ENCODE assay signal across 17 cellular contexts in the genomic region with DNA sequence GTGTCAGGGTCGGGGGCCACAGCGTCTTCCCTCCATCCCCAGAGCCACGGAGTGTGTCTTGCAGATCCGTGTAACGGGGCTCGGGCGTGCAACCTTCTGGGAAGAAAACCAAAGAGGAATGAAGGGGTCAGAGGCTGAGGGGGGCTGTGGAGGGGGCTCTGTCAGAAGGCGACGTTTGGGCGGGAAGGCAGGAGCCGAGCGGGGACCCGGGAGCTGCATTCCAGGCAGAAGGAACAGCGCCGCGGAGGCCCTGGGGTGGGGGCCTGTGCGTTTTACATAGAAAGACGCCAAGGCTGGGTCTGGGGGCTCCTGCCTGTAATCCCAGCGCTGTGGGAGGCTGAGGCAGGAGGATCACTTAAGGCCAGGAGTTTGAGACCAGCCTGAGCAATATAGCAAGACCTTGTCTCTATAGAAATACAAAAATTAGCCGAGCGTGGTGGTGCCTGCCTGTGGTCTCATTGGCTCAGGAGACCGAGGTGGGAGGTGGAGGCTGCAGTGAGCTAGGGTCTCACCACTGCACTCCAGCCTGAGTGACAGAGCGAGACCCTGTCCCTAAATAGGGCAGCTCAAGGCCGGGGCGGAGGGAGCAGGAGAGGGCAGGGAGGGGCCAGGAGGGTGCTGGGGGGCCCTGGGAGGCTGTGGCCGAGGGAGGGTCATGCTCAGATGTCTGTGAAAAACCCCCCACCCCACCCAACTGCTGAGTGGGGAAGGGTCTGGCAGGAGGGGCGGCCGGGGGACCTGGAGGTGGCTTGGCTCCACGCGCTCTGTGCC. TPM values are rescaled to one million over a fixed set of nuclear protein-coding genes. Genes with fewer than 3 reads are reported as not detected.
DNase-seq lines count a peak whose midpoint lies in the region; ATAC-seq and TF ChIP-seq lines count a peak whose summit lies in the region.
"Had no signal": no experiment of that assay in that cellular context is flagged by ENCODE, and none has a peak within 500 bp of the region (broad histone marks: within the 10 kb centered on the region; RNA-seq: fewer than 3 reads in every experiment).

No MANE protein-coding gene starts in this region.

- H3K27me3 Mint-ChIP-seq in activated T-cell treated with anti-CD3 and anti-CD28 coated beads, Interleukin-2, amount 50 U/mL, for 4 hours (ENCODE audit: low read depth) = no peaks in the 10 kb centered on the region
- no peaks in the 10 kb centered on the region for H3K27me3 Mint-ChIP-seq in activated T-cell treated with anti-CD3 and anti-CD28 coated beads, Interleukin-2, amount 50 U/mL, for 72 hours (ENCODE audit: low read depth)
- H3K27me3 Mint-ChIP-seq in activated B cell treated with CpG ODN at 0.5 μM for 24 hours = no peaks in the 10 kb centered on the region
- no peaks in the 10 kb centered on the region for H3K27me3 Mint-ChIP-seq in type B pancreatic cell

- H3K4me3 Mint-ChIP-seq in activated T-cell treated with anti-CD3 and anti-CD28 coated beads, Interleukin-2, amount 50 U/mL, for 4 hours = peak overlapping the region; percentile 56
- no peak overlapping the region for H3K4me3 Mint-ChIP-seq in activated T-cell treated with anti-CD3 and anti-CD28 coated beads, Interleukin-2, amount 50 U/mL, for 72 hours
- H3K4me3 Mint-ChIP-seq in activated B cell treated with CpG ODN at 0.5 μM for 24 hours = peak overlapping the region; percentile 60
- peak overlapping the region; percentile 77 for H3K4me3 Mint-ChIP-seq in type B pancreatic cell

- peak overlapping the region; percentile 32 for H2AK5ac ChIP-seq in mesendoderm (ENCODE audit: low read length)

- no peak for ATAC-seq in activated T-cell treated with anti-CD3 and anti-CD28 coated beads, Interleukin-2, amount 50 U/mL, for 4 hours
- no peak for ATAC-seq in activated T-cell treated with anti-CD3 and anti-CD28 coated beads, Interleukin-2, amount 50 U/mL, for 72 hours (replicated peaks in 1 of 2)
- no peak for ATAC-seq in activated B cell treated with CpG ODN at 0.5 μM for 24 hours (ENCODE audit: low read depth)
- no peak for ATAC-seq in GM21723 (IDR thresholded peaks at IDR 0.05; ENCODE audit: unreplicated experiment)
- ATAC-seq in HG03439 (IDR thresholded peaks at IDR 0.05; ENCODE audit: unreplicated experiment) = no peak

- H3K36me3 ChIP-seq in mesendoderm (ENCODE audit: control insufficient read depth, insufficient read depth, low read length) = no peaks in the 10 kb centered on the region
- H3K36me3 ChIP-seq: heart left ventricle, right atrium auricular region, thyroid gland had no signal

- no peak overlapping the region for H2BK15ac ChIP-seq in mesendoderm (replicated peaks; ENCODE audit: low read depth)

- intact Hi-C loops in activated B cell treated with CpG ODN at 0.5 μM for 24 hours (cut with micrococcal nuclease) = no loop called here

- H3K56ac ChIP-seq in mesendoderm (ENCODE audit: low read length) = peak overlapping the region; percentile 89

- no peaks in the 10 kb centered on the region for H3K36me3 Mint-ChIP-seq in activated T-cell treated with anti-CD3 and anti-CD28 coated beads, Interleukin-2, amount 50 U/mL, for 4 hours (ENCODE audit: insufficient read depth)
- H3K36me3 Mint-ChIP-seq in activated T-cell treated with anti-CD3 and anti-CD28 coated beads, Interleukin-2, amount 50 U/mL, for 72 hours (ENCODE audit: insufficient read depth in 2 of 2) = no peaks in the 10 kb centered on the region
- H3K36me3 Mint-ChIP-seq in activated B cell treated with CpG ODN at 0.5 μM for 24 hours (ENCODE audit: low read depth) (no peaks in the 10 kb centered on the region), type B pancreatic cell (peaks cover under 1% of the 10 kb centered on the region)

- peak overlapping the region; percentile 67 for H4K8ac ChIP-seq in mesendoderm (ENCODE audit: low read depth, low read length)

- H3K27ac Mint-ChIP-seq in activated T-cell treated with anti-CD3 and anti-CD28 coated beads, Interleukin-2, amount 50 U/mL, for 72 hours = no peak overlapping the region
- H3K27ac Mint-ChIP-seq in activated B cell treated with CpG ODN at 0.5 μM for 24 hours (peak overlapping the region; percentile 76), type B pancreatic cell (peak overlapping the region; percentile 93)

- H4K5ac ChIP-seq in mesendoderm (ENCODE audit: low read length) = no peak overlapping the region

- no peaks in the 10 kb centered on the region for H3K9me3 Mint-ChIP-seq in activated T-cell treated with anti-CD3 and anti-CD28 coated beads, Interleukin-2, amount 50 U/mL, for 4 hours
- no peaks in the 10 kb centered on the region for H3K9me3 Mint-ChIP-seq in activated T-cell treated with anti-CD3 and anti-CD28 coated beads, Interleukin-2, amount 50 U/mL, for 72 hours
- no peaks in the 10 kb centered on the region for H3K9me3 Mint-ChIP-seq in activated B cell treated with CpG ODN at 0.5 μM for 24 hours
- H3K9me3 Mint-ChIP-seq in type B pancreatic cell = no peaks in the 10 kb centered on the region

- peak overlapping the region; percentile 86 for H2BK120ac ChIP-seq in mesendoderm (ENCODE audit: low read depth, low read length)

- peak overlapping the region; percentile 68 for H3K9ac ChIP-seq in mesendoderm (ENCODE audit: low read length)

- no peak for DNase-seq in activated T-cell treated with anti-CD3 and anti-CD28 coated beads, Interleukin-2, amount 50 U/mL, for 4 hours
- no peak for DNase-seq in activated T-cell treated with anti-CD3 and anti-CD28 coated beads, Interleukin-2, amount 50 U/mL, for 72 hours
- DNase-seq in activated B cell treated with CpG ODN at 0.5 μM for 24 hours = no peak
- peak; percentile 80 for DNase-seq in mesendoderm
- DNase-seq in type B pancreatic cell (ENCODE audit: extremely low spot score, unreplicated experiment) = no peak
- no peak for DNase-seq in dedifferentiated amniotic fluid mesenchymal stem cell (ENCODE audit: extremely low spot score)
- DNase-seq: activated T-cell treated with anti-CD3 and anti-CD28 coated beads for 4 hours, DND-41, heart left ventricle, MV-4-11, NCI-H226 had no signal

- H3K4me1 Mint-ChIP-seq in activated T-cell treated with anti-CD3 and anti-CD28 coated beads, Interleukin-2, amount 50 U/mL, for 4 hours (ENCODE audit: low read depth) = peaks cover 11% of the 10 kb centered on the region
- H3K4me1 Mint-ChIP-seq in activated T-cell treated with anti-CD3 and anti-CD28 coated beads, Interleukin-2, amount 50 U/mL, for 72 hours (ENCODE audit: low read depth) = peaks cover 1% of the 10 kb centered on the region
- H3K4me1 Mint-ChIP-seq in activated B cell treated with CpG ODN at 0.5 μM for 24 hours (peaks cover 53% of the 10 kb centered on the region), type B pancreatic cell (ENCODE audit: unreplicated experiment) (peaks cover 13% of the 10 kb centered on the region)

- no CpG with 5 or more reads among the region's 30 CpGs for WGBS in mesendoderm (ENCODE audit: extremely low coverage, insufficient coverage, low lambda C conversion rate)

- peak overlapping the region; percentile 97 for H2BK5ac ChIP-seq in mesendoderm (ENCODE audit: low read length)

- TF ChIP-seq CTCF in activated B cell treated with CpG ODN at 0.5 μM for 24 hours (IDR thresholded peaks at IDR 0.05) (no peak), type B pancreatic cell (conservative IDR thresholded peaks at IDR 0.05) (no peak)

- peak overlapping the region; percentile 99 for H3K18ac ChIP-seq in mesendoderm (ENCODE audit: low read length)

- H3K79me2 ChIP-seq in mesendoderm (ENCODE audit: control insufficient read depth, insufficient read depth, low read length) = peaks cover 27% of the 10 kb centered on the region

- POLR2A ChIA-PET in activated B cell treated with CpG ODN at 0.5 μM for 24 hours (lab: Charles Lee) = interaction anchor here (0.6 to 0.8 kb wide), 2 partner anchors 47 to 621 kb away, joined by 3 to 12 read pairs; no protein-coding TSS in a partner anchor

- peaks cover 26% of the 10 kb centered on the region for H3K4me1 ChIP-seq in mesendoderm (ENCODE audit: control insufficient read depth, low read depth, low read length)

- peak overlapping the region; percentile 99 for H3K4ac ChIP-seq in mesendoderm (ENCODE audit: low read depth, low read length)

- H3K4me2 ChIP-seq in mesendoderm (ENCODE audit: low read length) = no peak overlapping the region

- no peak overlapping the region for H3K4me3 ChIP-seq in mesendoderm (ENCODE audit: low read length)
- H3K4me3 ChIP-seq: right atrium auricular region, thyroid gland had no signal

- CTCF ChIA-PET in activated B cell treated with CpG ODN at 0.5 μM for 24 hours (lab: Charles Lee) = interaction anchor here (1.1 to 1.6 kb wide), 2 partner anchors 28 to 30 kb away, joined by 3 to 4 read pairs; a partner anchor contains a TSS

- H3K27ac ChIP-seq in mesendoderm (ENCODE audit: low read depth, low read length) = peak overlapping the region; percentile 98
- H3K27ac ChIP-seq: heart left ventricle, right atrium auricular region, thyroid gland had no signal

- peaks cover 14% of the 10 kb centered on the region for H3K79me1 ChIP-seq in mesendoderm (ENCODE audit: low read length)

- H3K27me3 ChIP-seq in mesendoderm (ENCODE audit: insufficient read depth, low read length, poor library complexity) = no peaks in the 10 kb centered on the region
- H3K27me3 ChIP-seq: heart left ventricle, right atrium auricular region, thyroid gland had no signal

- H3K23ac ChIP-seq in mesendoderm (ENCODE audit: low read length) = peak overlapping the region; percentile 91

RNA-seq across cellular contexts. Expression of a gene that starts 27.9 kb away (rescaled TPM):
- 10 to 100 TPM in 1 of 3 donors, 1 to 10 TPM in 2; 7.3 to 13.2 (median 10.0) TPM for total RNA-seq in activated T-cell treated with anti-CD3 and anti-CD28 coated beads, Interleukin-2, amount 50 U/mL, for 4 hours
- 10 to 100 TPM; 31.7 to 34.0 TPM for total RNA-seq in activated T-cell treated with anti-CD3 and anti-CD28 coated beads, Interleukin-2, amount 50 U/mL, for 72 hours
- 67.7 and 74.9 TPM in 2 replicates for total RNA-seq in activated B cell treated with CpG ODN at 0.5 μM for 24 hours
- polyA plus RNA-seq in mesendoderm (2013, experiment 1 of 2) = 66.2 TPM
- 69.1 TPM for polyA plus RNA-seq in mesendoderm (2013, experiment 2 of 2)
- total RNA-seq in type B pancreatic cell (ENCODE audit: low replicate concordance) = 83.0 and 124 TPM in 2 replicates

RNA-seq across cellular contexts. Expression of a gene that starts 30.5 kb away (rescaled TPM):
- 100 to 1,000 TPM; 163 to 217 (median 199) TPM for total RNA-seq in activated T-cell treated with anti-CD3 and anti-CD28 coated beads, Interleukin-2, amount 50 U/mL, for 4 hours
- total RNA-seq in activated T-cell treated with anti-CD3 and anti-CD28 coated beads, Interleukin-2, amount 50 U/mL, for 72 hours = 10 to 100 TPM; 59.6 TPM
- total RNA-seq in activated B cell treated with CpG ODN at 0.5 μM for 24 hours (66.5 and 84.7 TPM in 2 replicates), type B pancreatic cell (ENCODE audit: low replicate concordance) (59.5 and 65.4 TPM in 2 replicates)
- polyA plus RNA-seq in mesendoderm (2013, experiment 1 of 2) = 61.9 TPM
- polyA plus RNA-seq in mesendoderm (2013, experiment 2 of 2) = 58.1 TPM

RNA-seq across cellular contexts. Expression of a gene that starts 36.6 kb away (rescaled TPM):
- total RNA-seq in activated T-cell treated with anti-CD3 and anti-CD28 coated beads, Interleukin-2, amount 50 U/mL, for 4 hours = 1 to 10 TPM; 2.9 to 5.1 (median 3.3) TPM
- 1 to 10 TPM; 1.0 to 3.6 TPM for total RNA-seq in activated T-cell treated with anti-CD3 and anti-CD28 coated beads, Interleukin-2, amount 50 U/mL, for 72 hours
- total RNA-seq in activated B cell treated with CpG ODN at 0.5 μM for 24 hours = 0.49 TPM in 2 replicates
- polyA plus RNA-seq in mesendoderm (2013, experiment 1 of 2) = 0.10 TPM
- polyA plus RNA-seq in mesendoderm (2013, experiment 2 of 2) = 0.15 TPM
- 1.2 and 2.2 TPM in 2 replicates for total RNA-seq in type B pancreatic cell (ENCODE audit: low replicate concordance)
- total RNA-seq: heart left ventricle, lung microvascular endothelial cell, right atrium auricular region, RPMI7951, thyroid gland had no signal
- polyA plus RNA-seq: heart left ventricle had no signal

RNA-seq across cellular contexts. Expression of a gene that starts 40.7 kb away (rescaled TPM):
- 10 to 100 TPM; 92.3 to 97.7 (median 96.3) TPM for total RNA-seq in activated T-cell treated with anti-CD3 and anti-CD28 coated beads, Interleukin-2, amount 50 U/mL, for 4 hours
- 100 to 1,000 TPM; 109 to 126 TPM for total RNA-seq in activated T-cell treated with anti-CD3 and anti-CD28 coated beads, Interleukin-2, amount 50 U/mL, for 72 hours
- total RNA-seq in activated B cell treated with CpG ODN at 0.5 μM for 24 hours = 174 and 189 TPM in 2 replicates
- 56.1 TPM for polyA plus RNA-seq in mesendoderm (2013, experiment 1 of 2)
- polyA plus RNA-seq in mesendoderm (2013, experiment 2 of 2) = 56.0 TPM
- total RNA-seq in type B pancreatic cell (ENCODE audit: low replicate concordance) = 48.8 and 56.7 TPM in 2 replicates

RNA-seq across cellular contexts. Expression of a gene that starts 46.5 kb away (rescaled TPM):
- under 1 TPM; 0.05 to 0.19 (median 0.08) TPM for total RNA-seq in activated T-cell treated with anti-CD3 and anti-CD28 coated beads, Interleukin-2, amount 50 U/mL, for 4 hours
- total RNA-seq in activated T-cell treated with anti-CD3 and anti-CD28 coated beads, Interleukin-2, amount 50 U/mL, for 72 hours = under 1 TPM; 0.10 to 0.35 TPM
- total RNA-seq in activated B cell treated with CpG ODN at 0.5 μM for 24 hours (0.11 TPM in 1 of 2 replicates, not detected in the other), type B pancreatic cell (ENCODE audit: low replicate concordance) (0.65 and 1.00 TPM in 2 replicates)
- polyA plus RNA-seq in mesendoderm (2013, experiment 1 of 2) = 0.06 TPM
- polyA plus RNA-seq in mesendoderm (2013, experiment 2 of 2) = 0.10 TPM

Comparison
In these comparisons a context has a peak if more than half of its experiments do, and no peak if none do; other contexts are left out.
1. H3K4me3 Mint-ChIP-seq: peak in activated T-cell treated with anti-CD3 and anti-CD28 coated beads, Interleukin-2, amount 50 U/mL, for 4 hours (single experiment), activated B cell treated with CpG ODN at 0.5 μM for 24 hours (single experiment) and type B pancreatic cell (single experiment); none in activated T-cell treated with anti-CD3 and anti-CD28 coated beads, Interleukin-2, amount 50 U/mL, for 72 hours (0 of 2).